In the genomic region with DNA sequence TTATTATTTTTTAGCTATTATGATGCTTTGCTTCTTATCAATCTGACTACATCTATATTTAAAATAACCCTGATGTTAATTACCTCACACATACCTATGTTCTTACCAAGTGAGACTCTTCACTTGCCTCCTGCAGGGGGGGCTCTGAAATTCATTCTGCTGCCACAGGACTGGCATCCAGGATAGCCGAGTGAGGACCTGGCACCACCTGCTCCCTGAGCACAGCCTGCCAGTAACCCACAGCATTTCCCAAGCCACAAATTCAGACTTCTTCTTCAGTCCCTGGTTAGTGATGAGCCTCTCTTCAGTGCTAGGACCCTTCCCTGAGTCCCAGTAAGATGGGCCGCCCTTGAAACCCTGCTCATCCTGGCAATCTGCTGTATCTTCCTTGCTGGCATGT, we compare ENCODE assay signal across 27 cellular contexts.
"Had no signal": no experiment of that assay in that cellular context is flagged by ENCODE, and none has a peak within 500 bp of the region (broad histone marks: within the 10 kb centered on the region; RNA-seq: fewer than 3 reads in every experiment).

No MANE protein-coding gene starts in this region.

- H3K27ac ChIP-seq: ascending aorta, cardiac muscle cell, esophagus squamous epithelium, gastrocnemius medialis, right atrium auricular region, suprapubic skin, tibial artery, upper lobe of right lung, VCaP had no signal

- ATAC-seq: activated CD4-positive, CD25-positive, alpha-beta regulatory T cell treated with anti-CD3 and anti-CD28 coated beads, Interleukin-2, amount 50 U/mL, for 24 hours; gastrocnemius medialis; left ventricle myocardium superior; naive thymus-derived CD4-positive, alpha-beta T cell; upper lobe of right lung had no signal

- H3K4me1 ChIP-seq: ascending aorta, gastrocnemius medialis, right atrium auricular region, suprapubic skin, tibial artery, upper lobe of right lung had no signal

- H3K36me3 ChIP-seq: ascending aorta, cardiac muscle cell, esophagus squamous epithelium, gastrocnemius medialis, right atrium auricular region, suprapubic skin, tibial artery, upper lobe of right lung had no signal

- H3K4me3 ChIP-seq: ascending aorta, cardiac muscle cell, esophagus squamous epithelium, gastrocnemius medialis, right atrium auricular region, suprapubic skin, tibial artery, upper lobe of right lung had no signal

- DNase-seq: activated CD4-positive, alpha-beta memory T cell treated with anti-CD3 and anti-CD28 coated beads for 36 hours; activated CD4-positive, alpha-beta T cell treated with anti-CD3 and anti-CD28 coated beads, Interleukin-2, amount 10 ng/mL, durations not matched to agents 24 days and 14 days; activated CD8-positive, alpha-beta memory T cell treated with anti-CD3 and anti-CD28 coated beads, Interleukin-2, amount 50 U/mL, for 4 hours; activated gamma-delta T cell; activated naive CD4-positive, alpha-beta T cell treated with anti-CD3 and anti-CD28 coated beads, Interleukin-2, amount 10 ng/mL, durations not matched to agents 7 days and 5 days; activated naive CD8-positive, alpha-beta T cell treated with anti-CD3 and anti-CD28 coated beads, Interleukin-2, amount 10 ng/mL, durations not matched to agents 7 days and 5 days; activated T-cell treated with anti-CD3 and anti-CD28 coated beads, Interleukin-2, amount 50 U/mL, for 1 hour; cortex of kidney; esophagus squamous epithelium; gastrocnemius medialis; glutamatergic neuron; islet precursor cell; left cardiac atrium; left ventricle myocardium superior; midbrain; naive thymus-derived CD4-positive, alpha-beta T cell; stimulated activated CD4-positive, alpha-beta T cell treated with anti-CD3 and anti-CD28 coated beads, Interleukin-15, amount 100 ng/mL, for 24 hours; stimulated activated CD4-positive, alpha-beta T cell treated with anti-CD3 and anti-CD28 coated beads, Interleukin-2, amount 100 ng/mL, for 24 hours; stimulated activated naive CD4-positive, alpha-beta T cell; tibial artery; upper lobe of right lung had no signal

- H3K27me3 ChIP-seq: ascending aorta, cardiac muscle cell, gastrocnemius medialis, right atrium auricular region, suprapubic skin, tibial artery, upper lobe of right lung had no signal

- H3K9me3 ChIP-seq: ascending aorta, esophagus squamous epithelium, gastrocnemius medialis, right atrium auricular region, suprapubic skin, tibial artery, upper lobe of right lung had no signal
